ENCODE assay signal across 1 cellular context in the genomic region with DNA sequence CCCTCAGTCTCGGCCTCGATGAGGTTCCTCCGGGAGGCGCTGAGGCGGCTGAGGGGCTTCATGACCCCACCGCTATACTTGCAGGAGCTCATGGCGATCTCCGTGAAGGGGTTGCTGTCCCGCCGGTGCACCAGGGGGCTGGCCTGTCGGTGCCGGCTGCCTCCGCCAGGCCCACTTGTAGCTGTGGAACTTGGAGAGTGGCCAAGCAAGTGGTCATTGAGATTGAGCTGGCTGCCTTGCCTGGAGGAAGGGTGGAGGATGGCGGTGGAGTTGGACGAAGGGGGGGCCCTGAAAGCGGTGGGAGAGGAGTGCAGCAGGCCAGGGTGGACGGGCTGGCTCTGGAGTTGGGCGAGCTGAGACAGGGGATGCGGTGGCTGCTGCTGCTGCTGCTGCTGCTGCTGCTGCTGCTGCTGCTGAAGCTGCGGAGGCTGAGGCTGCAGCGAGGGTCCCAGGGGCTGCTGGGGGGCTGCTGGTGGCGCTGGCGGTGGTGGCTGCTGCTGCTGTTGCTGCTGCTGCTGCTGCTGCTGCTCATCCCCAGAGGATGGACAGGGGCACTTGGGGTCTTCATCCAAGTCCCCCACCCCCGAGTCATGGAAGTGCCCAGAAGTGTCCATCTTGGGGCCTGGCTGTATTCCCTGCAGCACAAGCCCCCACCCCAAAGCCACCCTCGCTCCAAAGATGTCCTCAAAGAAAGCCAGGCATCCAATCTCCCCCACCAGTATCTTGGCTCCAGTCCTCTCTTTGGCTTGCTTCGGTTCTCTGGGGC.
TF ChIP-seq lines count a peak whose summit lies in the region.

No MANE protein-coding gene starts in this region.

TF ChIP-seq in HepG2, 621 proteins besides CTCF, POLR2A, EP300 and RAD21 (continued from another document):
- TF ChIP-seq, protein P1, sequence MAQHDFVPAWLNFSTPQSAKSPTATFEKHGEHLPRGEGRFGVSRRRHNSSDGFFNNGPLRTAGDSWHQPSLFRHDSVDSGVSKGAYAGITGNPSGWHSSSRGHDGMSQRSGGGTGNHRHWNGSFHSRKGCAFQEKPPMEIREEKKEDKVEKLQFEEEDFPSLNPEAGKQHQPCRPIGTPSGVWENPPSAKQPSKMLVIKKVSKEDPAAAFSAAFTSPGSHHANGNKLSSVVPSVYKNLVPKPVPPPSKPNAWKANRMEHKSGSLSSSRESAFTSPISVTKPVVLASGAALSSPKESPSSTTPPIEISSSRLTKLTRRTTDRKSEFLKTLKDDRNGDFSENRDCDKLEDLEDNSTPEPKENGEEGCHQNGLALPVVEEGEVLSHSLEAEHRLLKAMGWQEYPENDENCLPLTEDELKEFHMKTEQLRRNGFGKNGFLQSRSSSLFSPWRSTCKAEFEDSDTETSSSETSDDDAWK (CRISPR knock-in tag; IDR thresholded peaks at IDR 0.05): no peak
- no peak for TF ChIP-seq ZSCAN12 (CRISPR knock-in tag; IDR thresholded peaks at IDR 0.05)
- no peak for TF ChIP-seq ZSCAN31 (CRISPR knock-in tag; IDR thresholded peaks at IDR 0.05; ENCODE audit: low read depth)
- TF ChIP-seq ETV6 (CRISPR knock-in tag; conservative IDR thresholded peaks at IDR 0.05): no peak
- no peak for TF ChIP-seq ZNF570 (CRISPR knock-in tag; IDR thresholded peaks at IDR 0.05; ENCODE audit: borderline replicate concordance)
- no peak for TF ChIP-seq ZNF773 (CRISPR knock-in tag; IDR thresholded peaks at IDR 0.05; ENCODE audit: borderline replicate concordance)
- no peak for TF ChIP-seq TAF15 (IDR thresholded peaks at IDR 0.05; ENCODE audit: low read depth, low read length, poor library complexity, severe bottlenecking)
- TF ChIP-seq ZMYM4 (CRISPR knock-in tag; IDR thresholded peaks at IDR 0.05): no peak
